Comparison of ENCODE assay signal across 20 cellular contexts in genomic region chr2:220748875-220749479, GRCh38.
"Had no signal": no experiment of that assay in that cellular context is flagged by ENCODE, and none has a peak within 500 bp of the region (broad histone marks: within the 10 kb centered on the region; RNA-seq: fewer than 3 reads in every experiment).

No MANE protein-coding gene starts in this region.

- H3K4me3 ChIP-seq: cardiac muscle cell, dorsolateral prefrontal cortex, tibial artery, uterus had no signal

- H3K4me3 Mint-ChIP-seq: activated CD4-positive, alpha-beta memory T cell treated with anti-CD3 and anti-CD28 coated beads, Interleukin-2, amount 10 ng/mL, durations not matched to agents 7 days and 5 days; activated CD8-positive, alpha-beta memory T cell treated with anti-CD3 and anti-CD28 coated beads, Interleukin-2, amount 10 ng/mL, durations not matched to agents 7 days and 5 days; activated naive CD8-positive, alpha-beta T cell treated with anti-CD3 and anti-CD28 coated beads, Interleukin-2, amount 10 ng/mL, durations not matched to agents 7 days and 5 days; immature natural killer cell; T-helper 17 cell had no signal

- H3K4me1 ChIP-seq: tibial artery, uterus had no signal

- H3K27me3 ChIP-seq: cardiac muscle cell, dorsolateral prefrontal cortex, tibial artery, uterus had no signal

- H3K4me1 Mint-ChIP-seq: activated CD4-positive, alpha-beta memory T cell treated with anti-CD3 and anti-CD28 coated beads, Interleukin-2, amount 10 ng/mL, durations not matched to agents 7 days and 5 days; activated CD8-positive, alpha-beta memory T cell treated with anti-CD3 and anti-CD28 coated beads, Interleukin-2, amount 10 ng/mL, durations not matched to agents 7 days and 5 days; activated naive CD8-positive, alpha-beta T cell treated with anti-CD3 and anti-CD28 coated beads, Interleukin-2, amount 10 ng/mL, durations not matched to agents 7 days and 5 days; immature natural killer cell; T-helper 17 cell had no signal

- DNase-seq: activated CD4-positive, alpha-beta memory T cell treated with anti-CD3 and anti-CD28 coated beads, Interleukin-2, amount 10 ng/mL, durations not matched to agents 7 days and 5 days; activated CD4-positive, alpha-beta T cell treated with anti-CD3 and anti-CD28 coated beads for 4 hours; activated CD8-positive, alpha-beta memory T cell treated with anti-CD3 and anti-CD28 coated beads, Interleukin-2, amount 10 ng/mL, durations not matched to agents 7 days and 5 days; activated naive CD4-positive, alpha-beta T cell treated with Interleukin-2 at 50 U/mL for 16 hours; activated naive CD8-positive, alpha-beta T cell treated with anti-CD3 and anti-CD28 coated beads, Interleukin-2, amount 10 ng/mL, durations not matched to agents 7 days and 5 days; amygdala; dorsolateral prefrontal cortex; head of caudate nucleus; immature natural killer cell; mesenchymal stem cell; stimulated activated CD8-positive, alpha-beta memory T cell treated with anti-CD3 and anti-CD28 coated beads, Interleukin-4, amount 100 ng/mL, for 48 hours; stimulated activated naive CD8-positive, alpha-beta T cell treated with anti-CD3 and anti-CD28 coated beads, Interleukin-15, Interleukin-2, amounts not matched to agents 100 U/mL and 50 U/mL, for 24 hours; substantia nigra; T-helper 17 cell; tibial artery; uterus had no signal

- H3K9me3 ChIP-seq: tibial artery, uterus had no signal

- H3K9me3 Mint-ChIP-seq: activated CD4-positive, alpha-beta memory T cell treated with anti-CD3 and anti-CD28 coated beads, Interleukin-2, amount 10 ng/mL, durations not matched to agents 7 days and 5 days; activated T-helper 2 cell treated with anti-CD3 and anti-CD28 coated beads, Interferon-gamma antibody, Interleukin-2, Interleukin-4, amounts not matched to agents 10 μg/mL and 5 μg/mL and 100 μg/mL, durations not matched to agents 14 hours and 24 hours and 36 hours had no signal

- H3K27me3 Mint-ChIP-seq: activated CD4-positive, alpha-beta memory T cell treated with anti-CD3 and anti-CD28 coated beads, Interleukin-2, amount 10 ng/mL, durations not matched to agents 7 days and 5 days; activated CD8-positive, alpha-beta memory T cell treated with anti-CD3 and anti-CD28 coated beads, Interleukin-2, amount 10 ng/mL, durations not matched to agents 7 days and 5 days; activated naive CD8-positive, alpha-beta T cell treated with anti-CD3 and anti-CD28 coated beads, Interleukin-2, amount 10 ng/mL, durations not matched to agents 7 days and 5 days; progenitor cell of endocrine pancreas; T-helper 17 cell had no signal

- H3K36me3 ChIP-seq: cardiac muscle cell, tibial artery, uterus had no signal

- ATAC-seq: activated CD8-positive, alpha-beta memory T cell treated with anti-CD3 and anti-CD28 coated beads, Interleukin-2, amount 10 ng/mL, durations not matched to agents 7 days and 5 days; stimulated activated naive CD8-positive, alpha-beta T cell treated with anti-CD3 and anti-CD28 coated beads, Interleukin-15, Interleukin-2, amounts not matched to agents 100 U/mL and 50 U/mL, for 24 hours; T-helper 17 cell had no signal

- H3K36me3 Mint-ChIP-seq: activated CD8-positive, alpha-beta memory T cell treated with anti-CD3 and anti-CD28 coated beads, Interleukin-2, amount 10 ng/mL, durations not matched to agents 7 days and 5 days; activated naive CD8-positive, alpha-beta T cell treated with anti-CD3 and anti-CD28 coated beads, Interleukin-2, amount 10 ng/mL, durations not matched to agents 7 days and 5 days; immature natural killer cell had no signal

- FAIRE-seq: frontal cortex had no signal

- H3K27ac Mint-ChIP-seq: activated CD4-positive, alpha-beta memory T cell treated with anti-CD3 and anti-CD28 coated beads, Interleukin-2, amount 10 ng/mL, durations not matched to agents 7 days and 5 days; activated CD8-positive, alpha-beta memory T cell treated with anti-CD3 and anti-CD28 coated beads, Interleukin-2, amount 10 ng/mL, durations not matched to agents 7 days and 5 days; activated naive CD8-positive, alpha-beta T cell treated with anti-CD3 and anti-CD28 coated beads, Interleukin-2, amount 10 ng/mL, durations not matched to agents 7 days and 5 days; activated T-helper 2 cell treated with anti-CD3 and anti-CD28 coated beads, Interferon-gamma antibody, Interleukin-2, Interleukin-4, amounts not matched to agents 10 μg/mL and 5 μg/mL and 100 μg/mL, durations not matched to agents 14 hours and 24 hours and 36 hours; immature natural killer cell; progenitor cell of endocrine pancreas; T-helper 17 cell had no signal

- H3K27ac ChIP-seq: cardiac muscle cell, dorsolateral prefrontal cortex, tibial artery, uterus had no signal
